In the genomic region with DNA sequence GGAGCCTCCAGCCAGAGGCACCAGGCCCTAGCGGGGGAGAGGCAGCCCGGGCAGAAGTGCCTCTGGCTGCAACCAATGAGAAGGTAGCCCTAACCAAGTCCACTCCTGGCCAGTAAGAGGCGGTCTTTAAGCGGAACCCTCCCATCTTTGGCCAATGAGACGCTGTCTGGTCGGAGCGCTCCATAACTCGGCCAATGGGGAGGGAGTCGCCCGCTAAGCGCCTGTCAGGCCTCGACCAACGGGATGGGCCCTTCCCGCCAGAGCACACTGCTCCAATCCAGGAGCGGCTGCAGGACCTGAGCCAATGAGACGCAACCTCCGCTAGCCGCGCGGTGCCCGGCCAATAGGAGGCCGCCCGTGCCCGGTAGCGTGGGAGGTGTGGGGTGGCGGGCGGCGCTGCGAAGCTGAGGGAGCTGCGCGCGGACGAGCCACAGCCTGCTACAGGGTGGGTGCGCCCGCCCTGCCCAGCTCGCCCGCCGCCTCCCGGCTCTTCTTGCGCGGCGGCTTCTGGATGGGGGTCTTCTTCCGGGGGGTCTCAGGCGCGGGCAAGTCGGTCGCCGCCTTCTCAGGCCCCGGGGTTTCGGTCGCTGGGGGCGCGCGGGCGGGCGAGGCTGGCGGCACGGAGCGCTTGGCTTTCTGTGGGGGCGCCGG, we compare ENCODE assay signal across 13 cellular contexts. TPM values are rescaled to one million over a fixed set of nuclear protein-coding genes. Genes with fewer than 3 reads are reported as not detected.
A peak's percentile ranks its signal among the peaks of the same experiment; 100 is the strongest.
DNase-seq lines count a peak whose midpoint lies in the region; ATAC-seq and TF ChIP-seq lines count a peak whose summit lies in the region.
"Had no signal": no experiment of that assay in that cellular context is flagged by ENCODE, and none has a peak within 500 bp of the region (broad histone marks: within the 10 kb centered on the region; RNA-seq: fewer than 3 reads in every experiment).

No MANE protein-coding gene starts in this region.

- peaks cover 2 to 26% of the 10 kb centered on the region in 2 experiments; a peak in 3 of 4 replicates for H3K79me1 ChIP-seq in IMR-90 (ENCODE audit: low read depth in 1 of 2, low read length in 2 of 2)
- peaks cover 2% of the 10 kb centered on the region for H3K79me1 ChIP-seq in neuronal stem cell (ENCODE audit: low read depth, low read length)

- dilution Hi-C loops in IMR-90 (cut with HindIII; ENCODE audit: low sequenced_read_pairs, unreplicated experiment): no loop called here

- H3K9ac ChIP-seq in IMR-90 (ENCODE audit: low read depth, low read length) (no peak overlapping the region), neuronal stem cell (ENCODE audit: low read depth, low read length, poor library complexity) (no peak overlapping the region)
- H3K9ac ChIP-seq: KMS-11 had no signal

- H3K18ac ChIP-seq in IMR-90 (ENCODE audit: low read depth, low read length) (no peak overlapping the region), neuronal stem cell (ENCODE audit: low read length) (no peak overlapping the region)

- peaks cover 15% of the 10 kb centered on the region for H3K4me1 ChIP-seq in CD8-positive, alpha-beta T cell (ENCODE audit: insufficient read depth, low read length)
- H3K4me1 ChIP-seq in IMR-90 (ENCODE audit: control insufficient read depth, insufficient read depth, low read length): peaks cover 13% of the 10 kb centered on the region; the same call in 1 of the 2 replicates
- H3K4me1 ChIP-seq in neuronal stem cell (ENCODE audit: control insufficient read depth in 2 of 2, insufficient read depth in 1 of 2, low read depth in 1 of 2, low read length in 2 of 2): peaks cover 14 to 22% of the 10 kb centered on the region in 2 donors
- H3K4me1 ChIP-seq in BE2C: peaks cover 26% of the 10 kb centered on the region

- H3K27me3 Mint-ChIP-seq in CD8-positive, alpha-beta T cell (ENCODE audit: low read depth): peaks cover 19% of the 10 kb centered on the region

- H3K14ac ChIP-seq in IMR-90 (replicated peaks; ENCODE audit: low read depth, low read length) (no peak overlapping the region), neuronal stem cell (ENCODE audit: low read length) (no peak overlapping the region)

- POLR2A ChIA-PET in CD8-positive, alpha-beta T cell (lab: Charles Lee): no interaction called here
- POLR2A ChIA-PET in IMR-90 (lab: Charles Lee; ENCODE audit: unreplicated experiment): no interaction called here

- no peak overlapping the region for H3K56ac ChIP-seq in IMR-90 (ENCODE audit: extremely low read depth, insufficient read depth, low read length)

- H3K4ac ChIP-seq in IMR-90 (ENCODE audit: low read depth, low read length) (no peak overlapping the region), neuronal stem cell (ENCODE audit: low read length) (no peak overlapping the region)

- peaks cover 16% of the 10 kb centered on the region for H3K4me1 Mint-ChIP-seq in CD8-positive, alpha-beta T cell (ENCODE audit: low read depth)

- H2BK12ac ChIP-seq in neuronal stem cell (ENCODE audit: low read length): no peak overlapping the region

- H3K36me3 Mint-ChIP-seq in CD8-positive, alpha-beta T cell: no peaks in the 10 kb centered on the region

- H2BK15ac ChIP-seq in IMR-90 (ENCODE audit: low read depth, low read length) (no peak overlapping the region), neuronal stem cell (ENCODE audit: low read length) (no peak overlapping the region)

- peak overlapping the region; percentile 55 for H3K4me3 Mint-ChIP-seq in CD8-positive, alpha-beta T cell

- no peak overlapping the region for H3K4me3 ChIP-seq in CD8-positive, alpha-beta T cell (ENCODE audit: low read depth, low read length)
- H3K4me3 ChIP-seq in IMR-90 (ENCODE audit: insufficient read depth, low read depth, low read length) (no peak overlapping the region), neuronal stem cell (ENCODE audit: low read length in 2 of 2) (no peak overlapping the region), BE2C (ENCODE audit: low read depth, low read length) (no peak overlapping the region)

- TF ChIP-seq POLR2A in IMR-90 (IDR thresholded peaks at IDR 0.05; ENCODE audit: low read depth, low read length) (no peak), erythroblast (IDR thresholded peaks at IDR 0.05; ENCODE audit: low read length) (no peak)

- H3K9me1 ChIP-seq in IMR-90 (ENCODE audit: insufficient read depth, low read length): no peaks in the 10 kb centered on the region; the same call in 1 of the 2 replicates

- no peak for TF ChIP-seq CTCF in CD8-positive, alpha-beta T cell (IDR thresholded peaks at IDR 0.05)
- TF ChIP-seq CTCF in IMR-90 (conservative IDR thresholded peaks at IDR 0.05; ENCODE audit: low read depth, low read length) (no peak), BE2C (IDR thresholded peaks at IDR 0.05; ENCODE audit: low read depth, low read length) (no peak)

- H3K4me2 ChIP-seq in IMR-90 (ENCODE audit: low read depth, low read length) (no peak overlapping the region), neuronal stem cell (ENCODE audit: insufficient read depth, low read length, poor library complexity, severe bottlenecking) (no peak overlapping the region)
- H3K4me2 ChIP-seq: KMS-11 had no signal

- CTCF ChIA-PET in CD8-positive, alpha-beta T cell (lab: Charles Lee): no interaction called here
- CTCF ChIA-PET in IMR-90 (lab: Yijun Ruan, JAX): no interaction called here

- peaks cover 7% of the 10 kb centered on the region for H3K27me3 ChIP-seq in CD8-positive, alpha-beta T cell (ENCODE audit: insufficient read depth, low read length)
- no peaks in the 10 kb centered on the region for H3K27me3 ChIP-seq in IMR-90 (ENCODE audit: control insufficient read depth, insufficient read depth, low read length)
- peaks cover 0 to 33% (median 10%) of the 10 kb centered on the region in 3 experiments for H3K27me3 ChIP-seq in neuronal stem cell (ENCODE audit: control insufficient read depth in 3 of 3, insufficient read depth in 3 of 3, low read depth in 1 of 3, low read length in 3 of 3)
- H3K27me3 ChIP-seq in BE2C: no peaks in the 10 kb centered on the region

- BruUV-seq in IMR-90 (replicated peaks; lab: Mats Ljungman, UMichigan): no TSS peak

- no peak overlapping the region for H3K27ac Mint-ChIP-seq in CD8-positive, alpha-beta T cell

- H2BK120ac ChIP-seq in IMR-90 (ENCODE audit: low read depth, low read length) (no peak overlapping the region), neuronal stem cell (ENCODE audit: low read depth, low read length) (no peak overlapping the region)

- H2BK5ac ChIP-seq in IMR-90 (ENCODE audit: low read depth, low read length, poor library complexity, severe bottlenecking) (no peak overlapping the region), neuronal stem cell (ENCODE audit: low read length) (no peak overlapping the region)

- H3K23ac ChIP-seq in IMR-90 (ENCODE audit: low read depth, low read length) (no peak overlapping the region), neuronal stem cell (ENCODE audit: low read depth, low read length, poor library complexity) (peak overlapping the region; percentile 75)

- in situ Hi-C loops in IMR-90 (cut with MboI; ENCODE audit: low sequenced_read_pairs): no loop called here

- H2AFZ ChIP-seq in IMR-90 (replicated peaks; ENCODE audit: low read length, poor library complexity): no peak overlapping the region
- H2AFZ ChIP-seq in neuronal stem cell (ENCODE audit: low read length): no peak overlapping the region

- H4K8ac ChIP-seq in IMR-90 (ENCODE audit: low read depth in 2 of 2, low read length in 2 of 2) (no peak overlapping the region), neuronal stem cell (ENCODE audit: low read depth, low read length) (no peak overlapping the region)

- intact Hi-C loops in CD8-positive, alpha-beta T cell (cut with DNase I, micrococcal nuclease): no loop called here
- intact Hi-C loops in IMR-90 (cut with micrococcal nuclease): no loop called here

- TF ChIP-seq RAD21 in IMR-90 (IDR thresholded peaks at IDR 0.05; ENCODE audit: low read length): no peak

- H3K9me3 Mint-ChIP-seq in CD8-positive, alpha-beta T cell: no peaks in the 10 kb centered on the region

- H4K20me1 ChIP-seq in IMR-90 (ENCODE audit: insufficient read depth, low read length): peaks cover 50% of the 10 kb centered on the region

- ATAC-seq in CD8-positive, alpha-beta T cell: no peak
- ATAC-seq in IMR-90 (ENCODE audit: low read depth): no peak
- ATAC-seq in GM19328 (IDR thresholded peaks at IDR 0.05; ENCODE audit: unreplicated experiment): no peak

- H2AK5ac ChIP-seq in IMR-90 (ENCODE audit: low read depth, low read length) (no peak overlapping the region), neuronal stem cell (ENCODE audit: low read depth, low read length) (no peak overlapping the region)

- H3K27ac ChIP-seq in CD8-positive, alpha-beta T cell (ENCODE audit: low read depth, low read length): no peak overlapping the region
- H3K27ac ChIP-seq in IMR-90 (ENCODE audit: insufficient read depth, low read length) (no peak overlapping the region), neuronal stem cell (replicated peaks; ENCODE audit: low read length) (no peak overlapping the region)
- H3K27ac ChIP-seq: KMS-11, VCaP had no signal

- H3K36me3 ChIP-seq in CD8-positive, alpha-beta T cell (ENCODE audit: insufficient read depth, low read length): no peaks in the 10 kb centered on the region
- peaks cover 45% of the 10 kb centered on the region for H3K36me3 ChIP-seq in IMR-90 (ENCODE audit: control insufficient read depth, insufficient read depth, low read length)
- peaks cover 2 to 54% of the 10 kb centered on the region in 2 donors for H3K36me3 ChIP-seq in neuronal stem cell (replicated peaks in 1 of 2; ENCODE audit: control insufficient read depth in 2 of 2, insufficient read depth in 2 of 2, low read length in 2 of 2)
- H3K36me3 ChIP-seq in BE2C: 0 out of 2 replicates have a peak, but pooled peaks cover 3% of the 10 kb centered on the region

- H2BK20ac ChIP-seq in IMR-90 (ENCODE audit: low read depth, low read length): no peak overlapping the region

- no peak overlapping the region for H4K5ac ChIP-seq in IMR-90 (ENCODE audit: low read depth, low read length)

- H4K91ac ChIP-seq in IMR-90 (ENCODE audit: insufficient read depth, low read depth, low read length): no peak overlapping the region
- no peak overlapping the region for H4K91ac ChIP-seq in neuronal stem cell (ENCODE audit: low read depth, low read length, poor library complexity)

- no peak for DNase-seq in CD8-positive, alpha-beta T cell
- DNase-seq in IMR-90 (no peak), erythroblast (lab: John Stamatoyannopoulos, UW) (peak; percentile 21 to 52), neuronal stem cell (ENCODE audit: low spot score) (no peak), NCI-H446 treated with DMSO at 0.1 percent for 48 hours (lab: John Stamatoyannopoulos, UW) (no peak), BE2C (no peak), Kasumi-1 (lab: John Stamatoyannopoulos, UW) (no peak)
- DNase-seq: DND-41; NCI-H69; stimulated activated CD8-positive, alpha-beta memory T cell treated with anti-CD3 and anti-CD28 coated beads, Interleukin-4, amount 100 ng/mL, for 48 hours had no signal

- peak overlapping the region; percentile 24 for H2AK9ac ChIP-seq in IMR-90 (replicated peaks; ENCODE audit: low read depth, low read length, poor library complexity)

- 90% methylated on average over 30 of the region's 61 CpGs; no CpG with 5 or more reads in 1 of the 2 experiments for WGBS in IMR-90 (ENCODE audit: extremely low coverage in 2 of 2, insufficient read length in 1 of 2), 2 experiments
- WGBS in neuronal stem cell (ENCODE audit: extremely low coverage in 2 of 2, insufficient read length in 2 of 2, insufficient replicate concordance in 1 of 2), 2 donors: no CpG with 5 or more reads among the region's 61 CpGs

- no peaks in the 10 kb centered on the region for H3K9me3 ChIP-seq in CD8-positive, alpha-beta T cell (ENCODE audit: low read length)
- H3K9me3 ChIP-seq in IMR-90 (ENCODE audit: control insufficient read depth, insufficient read depth, low read length): no peaks in the 10 kb centered on the region
- peaks cover 0 to 3% of the 10 kb centered on the region in 2 donors for H3K9me3 ChIP-seq in neuronal stem cell (replicated peaks in 1 of 2; ENCODE audit: control insufficient read depth in 2 of 2, insufficient read depth in 1 of 2, low read depth in 1 of 2, low read length in 2 of 2)
- H3K9me3 ChIP-seq in BE2C: no peaks in the 10 kb centered on the region

RNA-seq across cellular contexts. Expression of gene SCARF2, which starts 12.6 kb away (rescaled TPM):
- 1 to 10 TPM; 2.6 to 2.7 TPM for total RNA-seq in CD8-positive, alpha-beta T cell
- total RNA-seq in IMR-90 (2012; rRNA removed): 3.4 and 4.2 TPM in 2 replicates
- polyA plus RNA-seq in IMR-90 (2012; rRNA removed): 37.0 and 55.8 TPM in 2 replicates
- polyA plus RNA-seq in IMR-90 (2012; cell fraction: cytosol; rRNA removed): 44.5 and 81.9 TPM in 2 replicates
- 68.1 and 248 TPM in 2 replicates for polyA plus RNA-seq in IMR-90 (2012; cell fraction: nucleus; rRNA removed; ENCODE audit: low replicate concordance)
- 3.7 TPM for polyA plus RNA-seq in neuronal stem cell (2013, experiment 1 of 2)
- polyA plus RNA-seq in neuronal stem cell (2013, experiment 2 of 2): 2.8 TPM
- 29.1 TPM for polyA plus RNA-seq in BE2C (2012; ENCODE audit: insufficient read depth, insufficient read length, low read depth)

RNA-seq across cellular contexts. Expression of gene ZNF74, which starts 31.1 kb away (rescaled TPM):
- total RNA-seq in CD8-positive, alpha-beta T cell: 1 to 10 TPM; 1.9 to 2.1 TPM
- 6.9 and 7.5 TPM in 2 replicates for total RNA-seq in IMR-90 (2012; rRNA removed)
- polyA plus RNA-seq in IMR-90 (2012; rRNA removed): 8.4 TPM in 2 replicates
- 5.9 and 10.0 TPM in 2 replicates for polyA plus RNA-seq in IMR-90 (2012; cell fraction: cytosol; rRNA removed)
- 14.7 and 28.8 TPM in 2 replicates for polyA plus RNA-seq in IMR-90 (2012; cell fraction: nucleus; rRNA removed; ENCODE audit: low replicate concordance)
- polyA plus RNA-seq in neuronal stem cell (2013, experiment 1 of 2): 20.1 TPM
- polyA plus RNA-seq in neuronal stem cell (2013, experiment 2 of 2): 20.2 TPM
- 43.2 TPM for polyA plus RNA-seq in BE2C (2012; ENCODE audit: insufficient read depth, insufficient read length, low read depth)

Comparison
In these comparisons a context has a peak if more than half of its experiments do, and no peak if none do; other contexts are left out.
1. DNase-seq: peak in erythroblast (2 of 2); none in CD8-positive, alpha-beta T cell (0 of 7), IMR-90 (single experiment), neuronal stem cell (single experiment), NCI-H446 treated with DMSO at 0.1 percent for 48 hours (single experiment), BE2C (single experiment) and Kasumi-1 (0 of 2).